Comparison of ENCODE assay signal across 10 cellular contexts in genomic region chr17:8272421-8272820, GRCh38. TPM values are rescaled to one million over a fixed set of nuclear protein-coding genes. Genes with fewer than 3 reads are reported as not detected.
"Had no signal": no experiment of that assay in that cellular context is flagged by ENCODE, and none has a peak within 500 bp of the region (broad histone marks: within the 10 kb centered on the region; RNA-seq: fewer than 3 reads in every experiment).

No MANE protein-coding gene starts in this region.

- H3K4me3 Mint-ChIP-seq: HFFc6 had no signal

- ATAC-seq: HCT116 had no signal

- DNase-seq: GM23248, GOT3, H7, HFFc6, IMR-90, KBM-7 had no signal

- H3K9me3 Mint-ChIP-seq: HFFc6 had no signal

- H3K4me3 ChIP-seq: GM23248, HAP-1 had no signal

- H3K27ac ChIP-seq: GM23248, HL-60 had no signal

- H3K9me3 ChIP-seq: HAP-1 had no signal

- H2AFZ ChIP-seq: GM23248 had no signal

- H3K27ac Mint-ChIP-seq: HFFc6 had no signal

- H3K9ac ChIP-seq: GM23248 had no signal

- H3K4me1 ChIP-seq: HAP-1 had no signal

RNA-seq across cellular contexts. Expression of gene ARHGEF15, which starts 37.6 kb away (rescaled TPM):
- total RNA-seq: GM23248, H4, HFFc6, IMR-90 had no signal
- polyA plus RNA-seq: GM23248, IMR-90 had no signal
